In genomic region chr14:34714320-34715107, GRCh38 we compare ENCODE assay signal across 1 cellular context.
A peak's percentile ranks its signal among the peaks of the same experiment; 100 is the strongest.
TF ChIP-seq lines count a peak whose summit lies in the region.

TSS of gene CFL2 (minus strand) at chr14:34714593. CDS start at chr14:34714540, 53 bp downstream.

TF ChIP-seq in HepG2, 621 proteins besides CTCF, POLR2A, EP300 and RAD21 (continued from another document and continues in another):
- peak; percentile 72 for TF ChIP-seq ISX (CRISPR knock-in tag; conservative IDR thresholded peaks at IDR 0.05)
- TF ChIP-seq SMAD9 (CRISPR knock-in tag; IDR thresholded peaks at IDR 0.05): no peak
- peak; percentile 14; the same call in 1 of the 2 replicates for TF ChIP-seq NCOA1 (CRISPR knock-in tag; IDR thresholded peaks at IDR 0.05)
- peak; percentile 98 for TF ChIP-seq KDM5B (CRISPR knock-in tag; IDR thresholded peaks at IDR 0.05; ENCODE audit: borderline replicate concordance)
- peak; percentile 92 for TF ChIP-seq KLF6 (CRISPR knock-in tag; IDR thresholded peaks at IDR 0.05)
- peak; percentile 74; the same call in 1 of the 2 replicates for TF ChIP-seq DR1 (CRISPR knock-in tag; IDR thresholded peaks at IDR 0.05)
- TF ChIP-seq ZNF10 (CRISPR knock-in tag; IDR thresholded peaks at IDR 0.05; ENCODE audit: borderline replicate concordance, low read depth): no peak
- TF ChIP-seq HNRNPLL (IDR thresholded peaks at IDR 0.05; ENCODE audit: low read depth, low read length, poor library complexity, severe bottlenecking): peak; percentile 86
- TF ChIP-seq FOSL2 (CRISPR knock-in tag; IDR thresholded peaks at IDR 0.05): peak; percentile 54
- no peak for TF ChIP-seq HNRNPUL1 (IDR thresholded peaks at IDR 0.05; ENCODE audit: low read depth, low read length)
- peak; percentile 34; the same call in 1 of the 2 replicates for TF ChIP-seq NKX3-1 (CRISPR knock-in tag; IDR thresholded peaks at IDR 0.05)
- no peak; the same call in 1 of the 2 replicates for TF ChIP-seq DMTF1 (CRISPR knock-in tag; IDR thresholded peaks at IDR 0.05)
- peak; percentile 59; the same call in 1 of the 2 replicates for TF ChIP-seq ZFAT (CRISPR knock-in tag; conservative IDR thresholded peaks at IDR 0.05)
- TF ChIP-seq ZSCAN20 (CRISPR knock-in tag; IDR thresholded peaks at IDR 0.05; ENCODE audit: borderline replicate concordance): peak; percentile 46; the same call in 1 of the 2 replicates
- peak; percentile 90 for TF ChIP-seq ARNTL (CRISPR knock-in tag; IDR thresholded peaks at IDR 0.05)
- TF ChIP-seq TERF1 (CRISPR knock-in tag; IDR thresholded peaks at IDR 0.05): no peak
- TF ChIP-seq ZNF704 (CRISPR knock-in tag; IDR thresholded peaks at IDR 0.05; ENCODE audit: borderline replicate concordance): peak; percentile 87; the same call in 1 of the 2 replicates
- peak; percentile 98 for TF ChIP-seq ZFY (CRISPR knock-in tag; IDR thresholded peaks at IDR 0.05)
- TF ChIP-seq ZNF83 (CRISPR knock-in tag; IDR thresholded peaks at IDR 0.05; ENCODE audit: borderline replicate concordance): no peak
- TF ChIP-seq ZNF17 (CRISPR knock-in tag; IDR thresholded peaks at IDR 0.05): no peak
- no peak for TF ChIP-seq KIAA2018 (CRISPR knock-in tag; IDR thresholded peaks at IDR 0.05; ENCODE audit: borderline replicate concordance)
- no peak for TF ChIP-seq ZFP37 (CRISPR knock-in tag; IDR thresholded peaks at IDR 0.05; ENCODE audit: borderline replicate concordance)
- TF ChIP-seq CHD4 (IDR thresholded peaks at IDR 0.05; ENCODE audit: borderline replicate concordance, low read length): no peak
- peak; percentile 98 for TF ChIP-seq UBTF (CRISPR knock-in tag; IDR thresholded peaks at IDR 0.05)
- TF ChIP-seq MYNN (CRISPR knock-in tag; IDR thresholded peaks at IDR 0.05; ENCODE audit: low read depth): peak; percentile 85
- no peak for TF ChIP-seq GLMP (CRISPR knock-in tag; IDR thresholded peaks at IDR 0.05; ENCODE audit: borderline replicate concordance)
- TF ChIP-seq SMAD3 (CRISPR knock-in tag; IDR thresholded peaks at IDR 0.05): peak; percentile 65
- no peak for TF ChIP-seq SSRP1 (CRISPR knock-in tag; IDR thresholded peaks at IDR 0.05)
- TF ChIP-seq PRDM10 (CRISPR knock-in tag; IDR thresholded peaks at IDR 0.05; ENCODE audit: low read depth): peak; percentile 76; the same call in 1 of the 2 replicates
- peak; percentile 78; the same call in 1 of the 2 replicates for TF ChIP-seq ZBTB1 (CRISPR knock-in tag; IDR thresholded peaks at IDR 0.05; ENCODE audit: borderline replicate concordance)
- no peak for TF ChIP-seq MNT (IDR thresholded peaks at IDR 0.05)
- peak; percentile 26; the same call in 1 of the 2 replicates for TF ChIP-seq STAT5B (CRISPR knock-in tag; IDR thresholded peaks at IDR 0.05)
- TF ChIP-seq THAP8 (CRISPR knock-in tag; IDR thresholded peaks at IDR 0.05; ENCODE audit: borderline replicate concordance): 0 out of 2 replicates have a peak, but pooled peaks have one; percentile 69
